ENCODE assay signal across 14 cellular contexts in genomic region chr19:14979498-14980255, GRCh38. TPM values are rescaled to one million over a fixed set of nuclear protein-coding genes. Genes with fewer than 3 reads are reported as not detected.
DNase-seq lines count a peak whose midpoint lies in the region; ATAC-seq, FAIRE-seq and TF ChIP-seq lines count a peak whose summit lies in the region.
"Had no signal": no experiment of that assay in that cellular context is flagged by ENCODE, and none has a peak within 500 bp of the region (broad histone marks: within the 10 kb centered on the region; RNA-seq: fewer than 3 reads in every experiment).

Gene SLC1A6 (minus strand): TSS chr19:14979864. CDS start chr19:14972910, 6,954 bp downstream.

- peaks cover 28% of the 10 kb centered on the region for H3K27me3 Mint-ChIP-seq in osteocyte (ENCODE audit: unreplicated experiment)

- FAIRE-seq in GM19239 (lab: Jason Lieb, UNC), result no peak
- FAIRE-seq: GM18507 had no signal

- no peaks in the 10 kb centered on the region for H3K4me1 Mint-ChIP-seq in osteocyte (ENCODE audit: unreplicated experiment)

- peak; percentile 21 for DNase-seq in Daoy (ENCODE audit: low read depth)
- peak; percentile 12 for DNase-seq in NCI-H526 treated with DMSO at 0.1 percent for 48 hours (lab: John Stamatoyannopoulos, UW)
- DNase-seq in head of caudate nucleus, result peak in 35 of 42 donors; percentile 6 to 62 (median 37)
- no peak for DNase-seq in osteocyte (ENCODE audit: extremely low spot score, unreplicated experiment)
- no peak for DNase-seq in COLO829 (ENCODE audit: low spot score)
- DNase-seq in GM19239 (ENCODE audit: insufficient read length, low spot score), result no peak
- DNase-seq: activated CD4-positive, CD25-positive, alpha-beta regulatory T cell; left colon; NCI-H345; SHP77 had no signal

- no peaks in the 10 kb centered on the region for H3K9me3 Mint-ChIP-seq in osteocyte (ENCODE audit: unreplicated experiment)
- H3K9me3 Mint-ChIP-seq: activated naive CD4-positive, alpha-beta T cell treated with anti-CD3 and anti-CD28 coated beads, Interleukin-2, amount 50 U/mL, for 24 hours had no signal

- ATAC-seq in HG02588 (IDR thresholded peaks at IDR 0.05; ENCODE audit: unreplicated experiment) (no peak), GM18502 (IDR thresholded peaks at IDR 0.05; ENCODE audit: poor library complexity, unreplicated experiment) (no peak)
- ATAC-seq: left colon had no signal

- intact Hi-C loops in head of caudate nucleus (cut with DNase I), result no loop called here

- TF ChIP-seq CTCF in osteocyte (IDR thresholded peaks at IDR 0.05), result no peak

- no peaks in the 10 kb centered on the region for H3K36me3 Mint-ChIP-seq in osteocyte (ENCODE audit: unreplicated experiment)
- H3K36me3 Mint-ChIP-seq: activated naive CD4-positive, alpha-beta T cell treated with anti-CD3 and anti-CD28 coated beads, Interleukin-2, amount 50 U/mL, for 24 hours had no signal

- H3K4me3 Mint-ChIP-seq in osteocyte (ENCODE audit: unreplicated experiment), result peak within 1 kb of the TSS; percentile 49
- H3K4me3 Mint-ChIP-seq: activated naive CD4-positive, alpha-beta T cell treated with anti-CD3 and anti-CD28 coated beads, Interleukin-2, amount 50 U/mL, for 24 hours had no signal

- no peak within 1 kb of the TSS for H3K27ac Mint-ChIP-seq in osteocyte (ENCODE audit: unreplicated experiment)
- H3K27ac Mint-ChIP-seq: activated naive CD4-positive, alpha-beta T cell treated with anti-CD3 and anti-CD28 coated beads, Interleukin-2, amount 50 U/mL, for 24 hours had no signal

RNA-seq across cellular contexts. Expression of gene SLC1A6, which starts in this region (rescaled TPM):
- total RNA-seq in Daoy (2014; rRNA removed; shearing (Covaris generic)), result 1.4 TPM in 1 of 2 replicates, not detected in the other
- total RNA-seq in osteocyte, result not detected in 2 replicates
- total RNA-seq: left colon had no signal

Comparison
In these comparisons a context has a peak if more than half of its experiments do, and no peak if none do; other contexts are left out.
1. DNase-seq: peak in Daoy (single experiment), NCI-H526 treated with DMSO at 0.1 percent for 48 hours (single experiment) and head of caudate nucleus (35 of 42); none in osteocyte (single experiment), COLO829 (single experiment) and GM19239 (single experiment).